In the genomic region with DNA sequence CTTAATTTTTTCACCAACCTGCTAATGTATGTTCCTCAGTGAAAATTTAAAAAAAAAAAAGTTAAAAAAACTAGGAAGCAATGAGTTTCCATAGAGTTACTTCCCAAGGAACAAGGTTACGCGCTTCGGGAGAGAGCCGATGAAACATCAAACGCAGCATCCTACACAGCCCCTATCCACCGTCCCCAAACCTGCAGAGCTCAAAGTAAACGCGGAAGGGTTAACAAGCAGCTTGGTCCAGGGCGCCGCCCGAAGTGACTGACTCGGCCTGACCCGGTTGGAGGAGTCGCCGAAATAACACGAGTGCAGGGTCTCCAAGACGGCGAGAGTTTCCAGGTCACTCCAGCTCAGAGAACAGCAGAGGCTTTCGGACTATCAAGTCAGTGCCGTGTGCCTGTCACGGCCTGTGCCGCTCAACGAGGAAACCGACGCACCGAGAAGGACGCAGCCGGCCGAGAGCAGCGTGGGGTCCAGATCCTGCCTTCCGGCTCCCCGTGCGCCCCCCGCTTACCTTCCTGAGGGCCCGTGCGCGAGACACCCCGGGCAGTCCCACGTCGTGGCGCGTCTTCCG, we compare ENCODE assay signal across 8 cellular contexts. TPM values are rescaled to one million over a fixed set of nuclear protein-coding genes. Genes with fewer than 3 reads are reported as not detected.
DNase-seq lines count a peak whose midpoint lies in the region; ATAC-seq and TF ChIP-seq lines count a peak whose summit lies in the region.

No MANE protein-coding gene starts in this region.

- TF ChIP-seq CTCF in IMR-90 (conservative IDR thresholded peaks at IDR 0.05; ENCODE audit: low read depth, low read length) (no peak), WTC11 (IDR thresholded peaks at IDR 0.05) (no peak), fibroblast of pulmonary artery (IDR thresholded peaks at IDR 0.05; ENCODE audit: low read length, missing control alignments) (no peak), neural crest cell (conservative IDR thresholded peaks at IDR 0.05) (no peak)

- H3K79me1 ChIP-seq in IMR-90 (ENCODE audit: low read depth in 1 of 2, low read length in 2 of 2), result peaks cover 26 to 52% of the 10 kb centered on the region in 2 experiments

- H3K27me3 Mint-ChIP-seq in WTC11 (ENCODE audit: low read depth), result peaks cover 17% of the 10 kb centered on the region
- H3K27me3 Mint-ChIP-seq in neural crest cell (ENCODE audit: low read depth), result no peaks in the 10 kb centered on the region

- H4K8ac ChIP-seq in IMR-90 (ENCODE audit: low read depth in 2 of 2, low read length in 2 of 2), result peak overlapping the region; percentile 76 to 82

- H2BK5ac ChIP-seq in IMR-90 (ENCODE audit: low read depth, low read length, poor library complexity, severe bottlenecking), result peak overlapping the region; percentile 68

- CTCF ChIA-PET in IMR-90 (lab: Yijun Ruan, JAX), result interaction anchor here (0.6 to 2.3 kb wide), 4 partner anchors 9 to 522 kb away, joined by 3 to 12 read pairs (median 4); no protein-coding TSS in a partner anchor
- CTCF ChIA-PET in WTC11 (lab: Charles Lee), result interaction anchor here (1.0 to 3.8 kb wide), 13 partner anchors 8 to 521 kb away, joined by 3 to 24 read pairs (median 5); partner anchors contain the start of genes FAM193A and TNIP2

- peak overlapping the region; percentile 37; the same call in 1 of the 2 replicates for H3K56ac ChIP-seq in IMR-90 (ENCODE audit: extremely low read depth, insufficient read depth, low read length)

- TF ChIP-seq POLR2A in IMR-90 (IDR thresholded peaks at IDR 0.05; ENCODE audit: low read depth, low read length), result no peak

- peak overlapping the region; percentile 52 for H2AK5ac ChIP-seq in IMR-90 (ENCODE audit: low read depth, low read length)

- peak overlapping the region; percentile 99 for H3K4me2 ChIP-seq in IMR-90 (ENCODE audit: low read depth, low read length)

- peak overlapping the region; percentile 90 for H2AK9ac ChIP-seq in IMR-90 (replicated peaks; ENCODE audit: low read depth, low read length, poor library complexity)

- H3K36me3 ChIP-seq in IMR-90 (ENCODE audit: control insufficient read depth, insufficient read depth, low read length), result peaks cover 2% of the 10 kb centered on the region; the same call in 1 of the 2 replicates

- no peak overlapping the region for H2BK15ac ChIP-seq in IMR-90 (ENCODE audit: low read depth, low read length)

- 0% methylated on average over 27 of the region's 43 CpGs; no CpG with 5 or more reads in 1 of the 2 experiments for WGBS in IMR-90 (ENCODE audit: extremely low coverage in 2 of 2, insufficient read length in 1 of 2), 2 experiments

- no peak overlapping the region for H2BK120ac ChIP-seq in IMR-90 (ENCODE audit: low read depth, low read length)

- H3K27ac Mint-ChIP-seq in WTC11 (peak overlapping the region; percentile 60), neural crest cell (ENCODE audit: unreplicated experiment) (peak overlapping the region; percentile 97)

- no peak overlapping the region for H3K18ac ChIP-seq in IMR-90 (ENCODE audit: low read depth, low read length)

- intact Hi-C loops in IMR-90 (cut with micrococcal nuclease), result loop anchor here (1.0 kb wide), 1 partner anchor 75 kb away; no protein-coding TSS in a partner anchor

- H3K27ac ChIP-seq in IMR-90 (ENCODE audit: insufficient read depth, low read length), result peak overlapping the region; percentile 72

- DNase-seq in DMS79 (lab: John Stamatoyannopoulos, UW), result peak; percentile 8
- DNase-seq in DMS79 treated with DMSO at 0.1 percent for 48 hours (lab: John Stamatoyannopoulos, UW), result no peak
- DNase-seq in IMR-90, result peak; percentile 38
- DNase-seq in WTC11 (ENCODE audit: low spot score), result peak; percentile 67
- peak; percentile 60 for DNase-seq in fibroblast of pulmonary artery (ENCODE audit: low read depth)
- DNase-seq in neural crest cell (ENCODE audit: low read depth, low spot score), result peak; percentile 47
- no peak for DNase-seq in NCI-H1436 (lab: John Stamatoyannopoulos, UW)

- ATAC-seq in GM21526 (IDR thresholded peaks at IDR 0.05; ENCODE audit: low FRiP score, unreplicated experiment) (peak; percentile 25), IMR-90 (ENCODE audit: low read depth) (peak; percentile 27), WTC11 (peak; percentile 40)

- BruUV-seq in IMR-90 (replicated peaks; lab: Mats Ljungman, UMichigan), result no TSS peak

- H3K36me3 Mint-ChIP-seq in WTC11, result peaks cover 17% of the 10 kb centered on the region
- H3K36me3 Mint-ChIP-seq in neural crest cell (ENCODE audit: low read depth), result peaks cover 3% of the 10 kb centered on the region

- peak overlapping the region; percentile 47 for H3K4ac ChIP-seq in IMR-90 (ENCODE audit: low read depth, low read length)

- H3K14ac ChIP-seq in IMR-90 (replicated peaks; ENCODE audit: low read depth, low read length), result peak overlapping the region; percentile 46

- H3K9me3 ChIP-seq in IMR-90 (ENCODE audit: control insufficient read depth, insufficient read depth, low read length), result no peaks in the 10 kb centered on the region

- dilution Hi-C loops in IMR-90 (cut with HindIII; ENCODE audit: low sequenced_read_pairs, unreplicated experiment), result no loop called here

- peak overlapping the region; percentile 99 for H2AFZ ChIP-seq in IMR-90 (replicated peaks; ENCODE audit: low read length, poor library complexity)

- H3K4me1 ChIP-seq in IMR-90 (ENCODE audit: control insufficient read depth, insufficient read depth, low read length), result peaks cover 15% of the 10 kb centered on the region

- H3K9me3 Mint-ChIP-seq in WTC11 (peaks cover 3% of the 10 kb centered on the region), neural crest cell (no peaks in the 10 kb centered on the region)

- H3K9ac ChIP-seq in IMR-90 (ENCODE audit: low read depth, low read length), result peak overlapping the region; percentile 82

- H4K5ac ChIP-seq in IMR-90 (ENCODE audit: low read depth, low read length), result peak overlapping the region; percentile 61; the same call in 1 of the 2 replicates

- H3K9me1 ChIP-seq in IMR-90 (ENCODE audit: insufficient read depth, low read length), result peaks cover 13% of the 10 kb centered on the region

- no peaks in the 10 kb centered on the region for H3K27me3 ChIP-seq in IMR-90 (ENCODE audit: control insufficient read depth, insufficient read depth, low read length)

- peak overlapping the region; percentile 47; the same call in 1 of the 2 replicates for H3K23ac ChIP-seq in IMR-90 (ENCODE audit: low read depth, low read length)

- peak overlapping the region; percentile 87 for H3K4me3 ChIP-seq in IMR-90 (ENCODE audit: insufficient read depth, low read depth, low read length)
- H3K4me3 ChIP-seq in fibroblast of pulmonary artery (replicated peaks; ENCODE audit: low read depth, low read length), result peak overlapping the region; percentile 88

- POLR2A ChIA-PET in IMR-90 (lab: Charles Lee; ENCODE audit: unreplicated experiment) (no interaction called here), WTC11 (lab: Charles Lee) (interaction anchor here (2.6 kb wide), 1 partner anchor 15 kb away, joined by 10 read pairs; no protein-coding TSS in a partner anchor)

- in situ Hi-C loops in IMR-90 (cut with MboI; ENCODE audit: low sequenced_read_pairs), result no loop called here

- peaks cover 33% of the 10 kb centered on the region for H4K20me1 ChIP-seq in IMR-90 (ENCODE audit: insufficient read depth, low read length)

- no peak overlapping the region for H2BK20ac ChIP-seq in IMR-90 (ENCODE audit: low read depth, low read length)

- TF ChIP-seq RAD21 in IMR-90 (IDR thresholded peaks at IDR 0.05; ENCODE audit: low read length), result no peak

- H3K4me1 Mint-ChIP-seq in WTC11 (peaks cover 23% of the 10 kb centered on the region), neural crest cell (peaks cover 37% of the 10 kb centered on the region)

- H4K91ac ChIP-seq in IMR-90 (ENCODE audit: insufficient read depth, low read depth, low read length), result peak overlapping the region; percentile 75

- H3K4me3 Mint-ChIP-seq in WTC11 (peak overlapping the region; percentile 82), neural crest cell (peak overlapping the region; percentile 86)

TF ChIP-seq in IMR-90, 13 proteins besides CTCF, POLR2A, EP300 and RAD21:
- TF ChIP-seq NFE2L2 (IDR thresholded peaks at IDR 0.05; ENCODE audit: low read depth, low read length), result no peak
- peak; percentile 52; the same call in 1 of the 2 replicates for TF ChIP-seq CHD1 (IDR thresholded peaks at IDR 0.05; ENCODE audit: low read depth, low read length)

TF ChIP-seq in WTC11, 78 proteins besides CTCF, POLR2A, EP300 and RAD21 (continues in another document):
- TF ChIP-seq E2F4 (CRISPR knock-in tag; IDR thresholded peaks at IDR 0.05; ENCODE audit: borderline replicate concordance, low read depth) (no peak), ZNF416 (CRISPR knock-in tag; IDR thresholded peaks at IDR 0.05) (peak; percentile 48; the same call in 1 of the 2 replicates), RORB (CRISPR knock-in tag; IDR thresholded peaks at IDR 0.05) (no peak), TEAD1 (CRISPR knock-in tag; IDR thresholded peaks at IDR 0.05) (no peak), PRRX2 (CRISPR knock-in tag; IDR thresholded peaks at IDR 0.05) (no peak), MLX (CRISPR knock-in tag; IDR thresholded peaks at IDR 0.05) (no peak)

RNA-seq across cellular contexts. Expression of gene NOP14, which starts 0.5 kb away (rescaled TPM):
- 10.9 and 19.2 TPM in 2 replicates for total RNA-seq in IMR-90 (2012; rRNA removed)
- polyA plus RNA-seq in IMR-90 (2012; rRNA removed), result 11.3 and 12.6 TPM in 2 replicates
- polyA plus RNA-seq in IMR-90 (2012; cell fraction: cytosol; rRNA removed), result 5.4 and 8.4 TPM in 2 replicates
- 6.7 and 10.4 TPM in 2 replicates for polyA plus RNA-seq in IMR-90 (2012; cell fraction: nucleus; rRNA removed; ENCODE audit: low replicate concordance)
- total RNA-seq in WTC11 (2021), result 33.9 to 39.1 TPM (median 35.7 TPM) in 3 replicates
- total RNA-seq in neural crest cell, result 46.6 and 49.2 TPM in 2 replicates

RNA-seq across cellular contexts. Expression of gene GRK4, which starts 0.7 kb away (rescaled TPM):
- total RNA-seq in IMR-90 (2012; rRNA removed), result 1.6 and 1.7 TPM in 2 replicates
- 2.1 and 2.2 TPM in 2 replicates for polyA plus RNA-seq in IMR-90 (2012; rRNA removed)
- 2.0 and 2.3 TPM in 2 replicates for polyA plus RNA-seq in IMR-90 (2012; cell fraction: cytosol; rRNA removed)
- polyA plus RNA-seq in IMR-90 (2012; cell fraction: nucleus; rRNA removed; ENCODE audit: low replicate concordance), result 1.1 and 1.6 TPM in 2 replicates
- 1.4 to 3.5 TPM (median 1.6 TPM) in 3 replicates for total RNA-seq in WTC11 (2021)
- total RNA-seq in neural crest cell, result 8.9 and 11.6 TPM in 2 replicates

Comparison
In these comparisons a context has a peak if more than half of its experiments do, and no peak if none do; other contexts are left out.
1. DNase-seq: peak in DMS79 (single experiment), IMR-90 (single experiment), WTC11 (single experiment), fibroblast of pulmonary artery (single experiment) and neural crest cell (single experiment); none in DMS79 treated with DMSO at 0.1 percent for 48 hours (single experiment) and NCI-H1436 (single experiment).
2. Peak in every context shown above with its lines, with median percentiles within 50 percentile points of each other: ATAC-seq.